Comparison of ENCODE assay signal across 9 cellular contexts in genomic region chr10:7258948-7259523, GRCh38.
DNase-seq lines count a peak whose midpoint lies in the region; ATAC-seq, FAIRE-seq and TF ChIP-seq lines count a peak whose summit lies in the region.
"Had no signal": no experiment of that assay in that cellular context is flagged by ENCODE, and none has a peak within 500 bp of the region (broad histone marks: within the 10 kb centered on the region; RNA-seq: fewer than 3 reads in every experiment).

No MANE protein-coding gene starts in this region.

- H3K4me3 ChIP-seq in Karpas-422 (ENCODE audit: low read length) (no peak overlapping the region), smooth muscle cell (no peak overlapping the region), coronary artery (no peak overlapping the region)

- no peak for ATAC-seq in HG02970 (IDR thresholded peaks at IDR 0.05; ENCODE audit: low FRiP score, unreplicated experiment)

- no peaks in the 10 kb centered on the region; the same call in 1 of the 2 replicates for H3K36me3 ChIP-seq in Karpas-422 (ENCODE audit: insufficient read depth, low read length)
- H3K36me3 ChIP-seq in smooth muscle cell (ENCODE audit: low read depth), result no peaks in the 10 kb centered on the region

- FAIRE-seq in GM19239 (lab: Jason Lieb, UNC), result peak; percentile 53

- H3K9me3 ChIP-seq in Karpas-422 (ENCODE audit: low read length) (no peaks in the 10 kb centered on the region), smooth muscle cell (replicated peaks; ENCODE audit: low read depth) (no peaks in the 10 kb centered on the region)

- H3K4me2 ChIP-seq in Karpas-422 (ENCODE audit: low read depth, low read length, poor library complexity, severe bottlenecking) (no peak overlapping the region), smooth muscle cell (peak overlapping the region; percentile 11)

- peak overlapping the region; percentile 32 for H3K27ac ChIP-seq in Karpas-422 (ENCODE audit: low read length)
- H3K27ac ChIP-seq in smooth muscle cell (ENCODE audit: low read depth), result no peak overlapping the region
- H3K27ac ChIP-seq in coronary artery, result no peak overlapping the region
- H3K27ac ChIP-seq: HL-60 had no signal

- WGBS in smooth muscle cell (ENCODE audit: low lambda C conversion rate), result 56% methylated on average over 8 of the region's 8 CpGs

- POLR2A ChIA-PET in HEK293T (lab: Yijun Ruan, JAX), result no interaction called here

- H3K27me3 ChIP-seq in Karpas-422 (ENCODE audit: low read length) (no peaks in the 10 kb centered on the region), smooth muscle cell (ENCODE audit: low read depth) (no peaks in the 10 kb centered on the region)

- TF ChIP-seq CTCF in smooth muscle cell (IDR thresholded peaks at IDR 0.05; ENCODE audit: borderline replicate concordance, insufficient read depth, poor library complexity, severe bottlenecking) (no peak), coronary artery (IDR thresholded peaks at IDR 0.05) (no peak)

- H3F3A ChIP-seq in smooth muscle cell (ENCODE audit: low read depth), result no peaks in the 10 kb centered on the region

- no peaks in the 10 kb centered on the region for H3K9me2 ChIP-seq in Karpas-422 (replicated peaks; ENCODE audit: insufficient read depth, low read length)

- H3K4me1 ChIP-seq in Karpas-422 (ENCODE audit: low read length), result peaks cover 43% of the 10 kb centered on the region
- no peaks in the 10 kb centered on the region for H3K4me1 ChIP-seq in smooth muscle cell (ENCODE audit: low read depth)

- H2AFZ ChIP-seq in Karpas-422 (ENCODE audit: low read length) (no peak overlapping the region), smooth muscle cell (ENCODE audit: low read depth) (no peak overlapping the region)

- H3K79me2 ChIP-seq in Karpas-422 (ENCODE audit: low read length) (peaks cover 77% of the 10 kb centered on the region), smooth muscle cell (ENCODE audit: low read depth) (no peaks in the 10 kb centered on the region)

- DNase-seq in GM19239 (ENCODE audit: insufficient read length, low spot score), result peak; percentile 33
- peak; percentile 62 for DNase-seq in Karpas-422
- peak; percentile 62 for DNase-seq in activated T-cell treated with anti-CD3 and anti-CD28 coated beads, Interleukin-2, amount 50 U/mL, for 1 hour
- no peak for DNase-seq in smooth muscle cell (lab: John Stamatoyannopoulos, UW; ENCODE audit: unreplicated experiment)
- DNase-seq in occipital lobe (lab: John Stamatoyannopoulos, UW), result no peak
- no peak for DNase-seq in coronary artery (ENCODE audit: low spot score)
- no peak for DNase-seq in HEK293T (ENCODE audit: extremely low spot score)

- H3K9ac ChIP-seq in Karpas-422 (ENCODE audit: low read length), result peak overlapping the region; percentile 23; the same call in 1 of the 2 replicates
- no peak overlapping the region for H3K9ac ChIP-seq in smooth muscle cell (ENCODE audit: low read depth)

- CTCF ChIA-PET in HEK293T (lab: Yijun Ruan, JAX), result interaction anchor here (0.8 kb wide), 1 partner anchor 104 kb away, joined by 4 read pairs; no protein-coding TSS in a partner anchor

- H4K20me1 ChIP-seq in Karpas-422 (ENCODE audit: insufficient read depth, low read depth, low read length) (no peaks in the 10 kb centered on the region), smooth muscle cell (ENCODE audit: low read depth) (no peaks in the 10 kb centered on the region)

TF ChIP-seq in HEK293T, 16 proteins besides CTCF, POLR2A, EP300 and RAD21:
- no peak for TF ChIP-seq HDGF (IDR thresholded peaks at IDR 0.05; ENCODE audit: borderline replicate concordance)
- TF ChIP-seq L3MBTL2 (conservative IDR thresholded peaks at IDR 0.05), result no peak
- no peak for TF ChIP-seq TARDBP (IDR thresholded peaks at IDR 0.05)
- no peak for TF ChIP-seq FOXA1 (IDR thresholded peaks at IDR 0.05)
- no peak for TF ChIP-seq FOXM1 (IDR thresholded peaks at IDR 0.05; ENCODE audit: borderline replicate concordance)
- no peak for TF ChIP-seq SP1 (IDR thresholded peaks at IDR 0.05)
- no peak for TF ChIP-seq ZNF384 (IDR thresholded peaks at IDR 0.05)
- no peak for TF ChIP-seq PKNOX1 (IDR thresholded peaks at IDR 0.05)
- no peak for TF ChIP-seq BHLHE40 (IDR thresholded peaks at IDR 0.05; ENCODE audit: borderline replicate concordance)

Comparison
In these comparisons a context has a peak if more than half of its experiments do, and no peak if none do; other contexts are left out.
1. DNase-seq: peak in GM19239 (single experiment), Karpas-422 (single experiment) and activated T-cell treated with anti-CD3 and anti-CD28 coated beads, Interleukin-2, amount 50 U/mL, for 1 hour (single experiment); none in smooth muscle cell (single experiment), occipital lobe (single experiment), coronary artery (single experiment) and HEK293T (single experiment).